ENCODE assay signal across 8 cellular contexts in the genomic region with DNA sequence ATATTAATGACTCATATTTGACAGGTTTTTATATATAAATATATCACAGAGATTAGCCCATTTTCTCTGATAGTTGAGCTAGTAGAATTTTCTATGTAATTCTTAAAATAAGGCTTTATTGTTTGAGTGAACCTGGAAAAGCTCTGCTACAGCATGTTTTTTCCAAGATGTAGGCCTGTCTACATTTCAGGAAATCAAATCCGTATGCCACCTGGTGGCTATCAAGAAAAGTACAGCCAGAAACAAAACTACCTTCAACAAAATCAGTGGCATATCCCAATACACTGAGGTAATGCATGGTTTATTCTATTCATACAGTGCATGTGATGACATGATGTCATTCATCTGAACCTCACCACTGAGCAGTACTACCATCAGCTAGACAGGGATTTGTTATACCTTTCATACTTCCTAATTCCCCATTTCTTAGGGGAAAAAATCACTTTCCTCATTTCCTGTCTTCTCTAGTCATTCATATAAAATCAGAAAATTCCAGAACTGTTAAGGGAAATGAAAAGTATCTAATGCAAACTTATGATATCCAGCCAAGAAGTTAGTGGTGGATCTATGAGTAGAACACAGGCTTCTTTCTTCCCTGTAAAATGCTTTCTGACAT.
DNase-seq lines count a peak whose midpoint lies in the region; ATAC-seq and TF ChIP-seq lines count a peak whose summit lies in the region.

No MANE protein-coding gene starts in this region.

- ATAC-seq in GM18502 (IDR thresholded peaks at IDR 0.05; ENCODE audit: poor library complexity, unreplicated experiment) (peak; percentile 79), HG03159 (IDR thresholded peaks at IDR 0.05; ENCODE audit: unreplicated experiment) (peak; percentile 72)
- no peak for ATAC-seq in activated CD4-positive, CD25-positive, alpha-beta regulatory T cell treated with anti-CD3 and anti-CD28 coated beads, Interleukin-2, amount 50 U/mL, for 24 hours

- POLR2A ChIA-PET in AG04449 (lab: Yijun Ruan, JAX): no interaction called here

- CTCF ChIA-PET in AG04449 (lab: Yijun Ruan, JAX): interaction anchor here (0.6 to 17.4 kb wide), 15 partner anchors 10 to 1559 kb away, joined by 3 to 251 read pairs (median 6); no protein-coding TSS in a partner anchor

- peak; percentile 61 for TF ChIP-seq CTCF in AG04449 (IDR thresholded peaks at IDR 0.05; ENCODE audit: insufficient read depth, low read length, missing control alignments)

- DNase-seq in AG04449 (ENCODE audit: low read depth, low spot score) (no peak), NCI-H69 (lab: John Stamatoyannopoulos, UW) (peak; percentile 87), dermis blood vessel endothelial cell (peak; percentile 58), lung microvascular endothelial cell (ENCODE audit: low read depth in 2 of 2) (peak; percentile 50 to 75), HuH-7.5 (ENCODE audit: low spot score) (no peak)

- H3K4me3 ChIP-seq in AG04449 (ENCODE audit: low read depth, low read length): no peak overlapping the region

Comparison
In these comparisons a context has a peak if more than half of its experiments do, and no peak if none do; other contexts are left out.
1. DNase-seq: peak in NCI-H69 (single experiment), dermis blood vessel endothelial cell (single experiment) and lung microvascular endothelial cell (2 of 2); none in AG04449 (single experiment) and HuH-7.5 (single experiment).
2. ATAC-seq: peak in GM18502 (single experiment) and HG03159 (single experiment); none in activated CD4-positive, CD25-positive, alpha-beta regulatory T cell treated with anti-CD3 and anti-CD28 coated beads, Interleukin-2, amount 50 U/mL, for 24 hours (0 of 2).